9 cellular contexts compared by ENCODE assay signal in genomic region chr15:35305906-35306305, GRCh38.
A peak's percentile ranks its signal among the peaks of the same experiment; 100 is the strongest.
DNase-seq lines count a peak whose midpoint lies in the region; ATAC-seq, FAIRE-seq and TF ChIP-seq lines count a peak whose summit lies in the region.
"Had no signal": no experiment of that assay in that cellular context is flagged by ENCODE, and none has a peak within 500 bp of the region (broad histone marks: within the 10 kb centered on the region; RNA-seq: fewer than 3 reads in every experiment).

No MANE protein-coding gene starts in this region.

- ATAC-seq in HepG2 = no peak
- no peak for ATAC-seq in GM18907 (IDR thresholded peaks at IDR 0.05; ENCODE audit: unreplicated experiment)
- no peak for ATAC-seq in GM19351 (IDR thresholded peaks at IDR 0.05; ENCODE audit: unreplicated experiment)

- no peaks in the 10 kb centered on the region for H3K36me3 ChIP-seq in liver (ENCODE audit: control insufficient read depth in 4 of 4, insufficient read depth in 3 of 4, low read depth in 1 of 4, low read length in 3 of 4)
- no peaks in the 10 kb centered on the region for H3K36me3 ChIP-seq in HepG2 (replicated peaks in 1 of 2; ENCODE audit: control insufficient read depth in 1 of 2, insufficient read depth in 2 of 2, low read length in 2 of 2)
- no peaks in the 10 kb centered on the region for H3K36me3 ChIP-seq in kidney epithelial cell (ENCODE audit: control insufficient read depth, insufficient read depth, low read length)
- H3K36me3 ChIP-seq in vagina = no peaks in the 10 kb centered on the region

- H3K9me3 Mint-ChIP-seq in Calu3 (ENCODE audit: low read depth, unreplicated experiment) = no peaks in the 10 kb centered on the region
- H3K9me3 Mint-ChIP-seq: stimulated activated naive CD8-positive, alpha-beta T cell treated with anti-CD3 and anti-CD28 coated beads, Interleukin-15, Interleukin-2, amounts not matched to agents 100 ng/mL and 50 ng/mL, for 24 hours had no signal

- BruUV-seq in HepG2 (replicated peaks; lab: Mats Ljungman, UMichigan) = no TSS peak
- BruUV-seq in Calu3 (replicated peaks; lab: Mats Ljungman, UMichigan) = no TSS peak

- H3K27me3 Mint-ChIP-seq in Calu3 (ENCODE audit: unreplicated experiment) = no peaks in the 10 kb centered on the region
- H3K27me3 Mint-ChIP-seq: stimulated activated naive CD8-positive, alpha-beta T cell treated with anti-CD3 and anti-CD28 coated beads, Interleukin-15, Interleukin-2, amounts not matched to agents 100 ng/mL and 50 ng/mL, for 24 hours had no signal

- no peak for TF ChIP-seq POLR2A in HepG2 (IDR thresholded peaks at IDR 0.05; ENCODE audit: insufficient read depth in 1 of 2, low read depth in 2 of 2, low read length in 2 of 2)
- TF ChIP-seq POLR2A in vagina (IDR thresholded peaks at IDR 0.05) = no peak

- H3K4me3 Mint-ChIP-seq in Calu3 (ENCODE audit: low read depth, unreplicated experiment) = no peak overlapping the region
- H3K4me3 Mint-ChIP-seq: stimulated activated naive CD8-positive, alpha-beta T cell treated with anti-CD3 and anti-CD28 coated beads, Interleukin-15, Interleukin-2, amounts not matched to agents 100 ng/mL and 50 ng/mL, for 24 hours had no signal

- no peaks in the 10 kb centered on the region for H3K79me2 ChIP-seq in HepG2 (ENCODE audit: insufficient read depth, low read length)

- TF ChIP-seq RAD21 in liver (IDR thresholded peaks at IDR 0.05) (no peak), HepG2 (CRISPR knock-in tag; IDR thresholded peaks at IDR 0.05) (no peak)

- H3K9me3 ChIP-seq in liver (ENCODE audit: control insufficient read depth in 4 of 4, low read length in 3 of 4) (no peaks in the 10 kb centered on the region), HepG2 (ENCODE audit: low read length) (no peaks in the 10 kb centered on the region), vagina (no peaks in the 10 kb centered on the region)

- FAIRE-seq in HepG2 (lab: Jason Lieb, UNC) = no peak

- H4K20me1 ChIP-seq in HepG2 (ENCODE audit: insufficient read depth, low read length) = no peaks in the 10 kb centered on the region

- H3K27me3 ChIP-seq in liver (ENCODE audit: control insufficient read depth in 4 of 4, insufficient read depth in 4 of 4, low read length in 3 of 4) (no peaks in the 10 kb centered on the region), HepG2 (ENCODE audit: control insufficient read depth in 1 of 2, insufficient read depth in 2 of 2, low read length in 2 of 2) (no peaks in the 10 kb centered on the region), kidney epithelial cell (ENCODE audit: control insufficient read depth, insufficient read depth, low read length) (no peaks in the 10 kb centered on the region), vagina (no peaks in the 10 kb centered on the region)

- H3K27ac ChIP-seq in liver (ENCODE audit: low read depth in 1 of 2, low read length in 2 of 2) (peak overlapping the region; percentile 60 to 69), HepG2 (ENCODE audit: extremely low read length, insufficient read depth, low read length) (no peak overlapping the region), vagina (peak overlapping the region; percentile 5)

- CTCF ChIA-PET in HepG2 (lab: Yijun Ruan, JAX; ENCODE audit: low intra/inter-chr PET ratio, low total read pairs) = no interaction called here
- CTCF ChIA-PET in Calu3 (lab: Charles Lee) = interaction anchor here (2.5 kb wide), 1 partner anchor 138 kb away, joined by 7 read pairs; no protein-coding TSS in a partner anchor

- DNase-seq in HepG2 (ENCODE audit: low spot score) = no peak
- peak; percentile 61 for DNase-seq in astrocyte of the hippocampus (ENCODE audit: low read depth, low spot score)
- peak; percentile 63 for DNase-seq in kidney epithelial cell (ENCODE audit: low read depth)
- no peak for DNase-seq in vagina (ENCODE audit: extremely low spot score in 2 of 2)
- DNase-seq in Calu3 = no peak

- in situ Hi-C loops in HepG2 (cut with HindIII; ENCODE audit: extremely low pct_ligation_motif_present, low pct_unique_long_range_greater_than_20kb) = no loop called here

- TF ChIP-seq EP300 in HepG2 (IDR thresholded peaks at IDR 0.05; ENCODE audit: low read depth in 2 of 2, low read length in 2 of 2) = no peak
- no peak for TF ChIP-seq EP300 in HepG2 (CRISPR knock-in tag; IDR thresholded peaks at IDR 0.05; ENCODE audit: borderline replicate concordance)

- POLR2A ChIA-PET in HepG2 (lab: Yijun Ruan, JAX) = no interaction called here

- H3K27ac Mint-ChIP-seq in Calu3 (ENCODE audit: unreplicated experiment) = no peak overlapping the region
- H3K27ac Mint-ChIP-seq: stimulated activated naive CD8-positive, alpha-beta T cell treated with anti-CD3 and anti-CD28 coated beads, Interleukin-15, Interleukin-2, amounts not matched to agents 100 ng/mL and 50 ng/mL, for 24 hours had no signal

- no peak overlapping the region for H3K4me2 ChIP-seq in HepG2 (ENCODE audit: low read depth, low read length)

- no peak overlapping the region for H2AFZ ChIP-seq in HepG2 (ENCODE audit: low read length)

- H3K4me1 Mint-ChIP-seq in Calu3 (ENCODE audit: low read depth, unreplicated experiment) = peaks cover 14% of the 10 kb centered on the region

- H3K36me3 Mint-ChIP-seq in Calu3 (ENCODE audit: insufficient read depth, unreplicated experiment) = no peaks in the 10 kb centered on the region

- H3K4me3 ChIP-seq in liver (ENCODE audit: low read depth in 1 of 3, low read length in 3 of 3) (no peak overlapping the region), HepG2 (replicated peaks in 1 of 3; ENCODE audit: insufficient read depth in 1 of 3, low read depth in 2 of 3, low read length in 3 of 3) (no peak overlapping the region), kidney epithelial cell (ENCODE audit: low read depth, low read length) (no peak overlapping the region), vagina (no peak overlapping the region)

- peaks cover 4 to 37% (median 21%) of the 10 kb centered on the region in 4 donors for H3K4me1 ChIP-seq in liver (ENCODE audit: control insufficient read depth in 4 of 4, insufficient read depth in 4 of 4, low read length in 3 of 4)
- peaks cover 8% of the 10 kb centered on the region for H3K4me1 ChIP-seq in HepG2 (ENCODE audit: insufficient read depth, low read length)
- peaks cover 43% of the 10 kb centered on the region for H3K4me1 ChIP-seq in vagina

- peak overlapping the region in 1 of 2 donors; percentile 33 for H3K9ac ChIP-seq in liver (ENCODE audit: low read depth in 1 of 2, low read length in 2 of 2)
- no peak overlapping the region for H3K9ac ChIP-seq in HepG2 (ENCODE audit: insufficient read depth, low read depth, low read length)

- intact Hi-C loops in HepG2 (cut with micrococcal nuclease; ENCODE audit: unreplicated experiment) (no loop called here), vagina (cut with DNase I) (no loop called here), Calu3 (cut with micrococcal nuclease; ENCODE audit: unreplicated experiment) (loop anchor here (10.0 kb wide), 1 partner anchor 231 kb away; no protein-coding TSS in a partner anchor)

- TF ChIP-seq CTCF in liver (IDR thresholded peaks at IDR 0.05; ENCODE audit: low read depth, low read length, missing input control) (no peak), HepG2 (CRISPR knock-in tag; IDR thresholded peaks at IDR 0.05) (no peak), kidney epithelial cell (IDR thresholded peaks at IDR 0.05; ENCODE audit: insufficient read depth, low read length, poor library complexity, severe bottlenecking) (no peak), vagina (IDR thresholded peaks at IDR 0.05) (no peak), Calu3 (IDR thresholded peaks at IDR 0.05; ENCODE audit: unreplicated experiment) (no peak)

TF ChIP-seq in liver, 16 proteins besides CTCF, POLR2A, EP300 and RAD21 (continues in another document):
- no peak for TF ChIP-seq HNF4A (conservative IDR thresholded peaks at IDR 0.05)

TF ChIP-seq in HepG2, 621 proteins besides CTCF, POLR2A, EP300 and RAD21 (continues in another document):
- TF ChIP-seq HOXA9 (CRISPR knock-in tag; IDR thresholded peaks at IDR 0.05; ENCODE audit: borderline replicate concordance) (no peak), ZC3H4 (CRISPR knock-in tag; IDR thresholded peaks at IDR 0.05; ENCODE audit: borderline replicate concordance) (no peak), MXD4 (CRISPR knock-in tag; IDR thresholded peaks at IDR 0.05) (no peak), NR1H2 (CRISPR knock-in tag; IDR thresholded peaks at IDR 0.05; ENCODE audit: borderline replicate concordance, low read depth) (no peak), NRL (CRISPR knock-in tag; IDR thresholded peaks at IDR 0.05; ENCODE audit: borderline replicate concordance) (no peak), ZFP37 (CRISPR knock-in tag; IDR thresholded peaks at IDR 0.05; ENCODE audit: borderline replicate concordance) (no peak), GPN1 (CRISPR knock-in tag; IDR thresholded peaks at IDR 0.05; ENCODE audit: borderline replicate concordance) (no peak), TERF1 (CRISPR knock-in tag; IDR thresholded peaks at IDR 0.05) (no peak), CREB1 (IDR thresholded peaks at IDR 0.05) (no peak), CREB1 (CRISPR knock-in tag; IDR thresholded peaks at IDR 0.05) (no peak), POGK (CRISPR knock-in tag; conservative IDR thresholded peaks at IDR 0.05) (no peak), SOX5 (CRISPR knock-in tag; IDR thresholded peaks at IDR 0.05; ENCODE audit: borderline replicate concordance) (no peak), PRPF4 (IDR thresholded peaks at IDR 0.05; ENCODE audit: low read depth, low read length, poor library complexity, severe bottlenecking) (no peak), BRD4 (CRISPR knock-in tag; IDR thresholded peaks at IDR 0.05) (no peak)

Comparison
In these comparisons a context has a peak if more than half of its experiments do, and no peak if none do; other contexts are left out.
1. DNase-seq: peak in astrocyte of the hippocampus (single experiment) and kidney epithelial cell (single experiment); none in HepG2 (single experiment), vagina (0 of 2) and Calu3 (single experiment).